1 cellular context compared by ENCODE assay signal in genomic region chr10:98833550-98833949, GRCh38.
TF ChIP-seq lines count a peak whose summit lies in the region.

No MANE protein-coding gene starts in this region.

TF ChIP-seq in GM23338, 12 proteins besides CTCF, POLR2A, EP300 and RAD21 (continued from another document):
- no peak for TF ChIP-seq ZNF462 (CRISPR knock-in tag; IDR thresholded peaks at IDR 0.05)
